ENCODE assay signal across 8 cellular contexts in genomic region chr13:49292742-49293498, GRCh38. TPM values are rescaled to one million over a fixed set of nuclear protein-coding genes. Genes with fewer than 3 reads are reported as not detected.
A peak's percentile ranks its signal among the peaks of the same experiment; 100 is the strongest.
DNase-seq lines count a peak whose midpoint lies in the region; ATAC-seq, FAIRE-seq and TF ChIP-seq lines count a peak whose summit lies in the region.

No MANE protein-coding gene starts in this region.

- H3K27ac Mint-ChIP-seq in effector memory CD8-positive, alpha-beta T cell, result peak overlapping the region in 1 of 2 donors; percentile 56

- intact Hi-C loops in ascending aorta (cut with DNase I) (no loop called here), HepG2 (cut with micrococcal nuclease; ENCODE audit: unreplicated experiment) (no loop called here), PC-3 (cut with micrococcal nuclease) (no loop called here)

- peak; percentile 75 for DNase-seq in Ammon's horn (ENCODE audit: low spot score)
- peak; percentile 23 for DNase-seq in M059J (ENCODE audit: low read depth)
- DNase-seq in ascending aorta (ENCODE audit: low spot score in 2 of 2), result peak; percentile 54 to 91
- DNase-seq in HepG2 (ENCODE audit: low spot score), result no peak
- DNase-seq in effector memory CD8-positive, alpha-beta T cell, result no peak
- DNase-seq in PC-3, result no peak
- no peak for DNase-seq in GOT3 (lab: John Stamatoyannopoulos, UW)

- peaks cover 0 to 2% of the 10 kb centered on the region in 2 donors for H3K4me1 Mint-ChIP-seq in effector memory CD8-positive, alpha-beta T cell (ENCODE audit: low read depth in 2 of 2)

- TF ChIP-seq CTCF in ascending aorta (IDR thresholded peaks at IDR 0.05), result no peak
- TF ChIP-seq CTCF in HepG2 (CRISPR knock-in tag; IDR thresholded peaks at IDR 0.05), result no peak
- no peak for TF ChIP-seq CTCF in PC-3 (conservative IDR thresholded peaks at IDR 0.05; ENCODE audit: low read depth, low read length)

- H3K4me2 ChIP-seq in HepG2 (ENCODE audit: low read depth, low read length) (no peak overlapping the region), PC-3 (ENCODE audit: low read length) (no peak overlapping the region)

- no peak for TF ChIP-seq RAD21 in HepG2 (CRISPR knock-in tag; IDR thresholded peaks at IDR 0.05)

- TF ChIP-seq EP300 in HepG2 (IDR thresholded peaks at IDR 0.05; ENCODE audit: low read depth in 2 of 2, low read length in 2 of 2), result no peak
- no peak for TF ChIP-seq EP300 in HepG2 (CRISPR knock-in tag; IDR thresholded peaks at IDR 0.05; ENCODE audit: borderline replicate concordance)

- CTCF ChIA-PET in HepG2 (lab: Yijun Ruan, JAX; ENCODE audit: low intra/inter-chr PET ratio, low total read pairs) (no interaction called here), PC-3 (lab: Charles Lee) (no interaction called here)

- no peak overlapping the region for H3K4me3 Mint-ChIP-seq in effector memory CD8-positive, alpha-beta T cell

- H3K9me3 Mint-ChIP-seq in effector memory CD8-positive, alpha-beta T cell, result no peaks in the 10 kb centered on the region

- H4K20me1 ChIP-seq in HepG2 (ENCODE audit: insufficient read depth, low read length), result no peaks in the 10 kb centered on the region
- H4K20me1 ChIP-seq in PC-3 (ENCODE audit: low read length), result no peaks in the 10 kb centered on the region

- H3K4me3 ChIP-seq in ascending aorta, result no peak overlapping the region
- H3K4me3 ChIP-seq in HepG2 (replicated peaks in 1 of 3; ENCODE audit: insufficient read depth in 1 of 3, low read depth in 2 of 3, low read length in 3 of 3), result no peak overlapping the region
- no peak overlapping the region for H3K4me3 ChIP-seq in PC-3 (ENCODE audit: low read length)

- H3F3A ChIP-seq in PC-3 (ENCODE audit: low read length, unreplicated experiment), result no peaks in the 10 kb centered on the region

- H3K9me3 ChIP-seq in ascending aorta (no peaks in the 10 kb centered on the region), HepG2 (ENCODE audit: low read length) (no peaks in the 10 kb centered on the region), PC-3 (ENCODE audit: low read length) (no peaks in the 10 kb centered on the region)

- in situ Hi-C loops in HepG2 (cut with HindIII; ENCODE audit: extremely low pct_ligation_motif_present, low pct_unique_long_range_greater_than_20kb), result no loop called here

- H3K36me3 Mint-ChIP-seq in effector memory CD8-positive, alpha-beta T cell (ENCODE audit: insufficient read depth), result peaks cover 5% of the 10 kb centered on the region

- H3K9ac ChIP-seq in HepG2 (ENCODE audit: insufficient read depth, low read depth, low read length), result no peak overlapping the region
- H3K9ac ChIP-seq in PC-3 (ENCODE audit: low read length), result no peak overlapping the region

- 81% methylated on average over 6 of the region's 6 CpGs for WGBS in HepG2 (ENCODE audit: low lambda C conversion rate)

- ATAC-seq in HepG2 (no peak), PC-3 (no peak), GM21360 (IDR thresholded peaks at IDR 0.05; ENCODE audit: unreplicated experiment) (no peak)
- no peak for ATAC-seq in effector memory CD8-positive, alpha-beta T cell (replicated peaks)

- H3K9me2 ChIP-seq in PC-3 (replicated peaks; ENCODE audit: low read length), result no peaks in the 10 kb centered on the region

- no peak for TF ChIP-seq POLR2A in HepG2 (IDR thresholded peaks at IDR 0.05; ENCODE audit: insufficient read depth in 1 of 2, low read depth in 2 of 2, low read length in 2 of 2)

- H3K27me3 Mint-ChIP-seq in effector memory CD8-positive, alpha-beta T cell, result no peaks in the 10 kb centered on the region

- no peaks in the 10 kb centered on the region for H3K4me1 ChIP-seq in ascending aorta
- H3K4me1 ChIP-seq in HepG2 (ENCODE audit: insufficient read depth, low read length), result peaks cover 26% of the 10 kb centered on the region
- H3K4me1 ChIP-seq in PC-3 (ENCODE audit: insufficient read depth, low read length), result no peaks in the 10 kb centered on the region

- H3K36me3 ChIP-seq in ascending aorta (no peaks in the 10 kb centered on the region), HepG2 (replicated peaks in 1 of 2; ENCODE audit: control insufficient read depth in 1 of 2, insufficient read depth in 2 of 2, low read length in 2 of 2) (no peaks in the 10 kb centered on the region), PC-3 (ENCODE audit: low read depth, low read length) (no peaks in the 10 kb centered on the region)

- H3K27me3 ChIP-seq in ascending aorta, result no peaks in the 10 kb centered on the region
- H3K27me3 ChIP-seq in HepG2 (ENCODE audit: control insufficient read depth in 1 of 2, insufficient read depth in 2 of 2, low read length in 2 of 2), result no peaks in the 10 kb centered on the region
- H3K27me3 ChIP-seq in PC-3 (ENCODE audit: low read length), result no peaks in the 10 kb centered on the region

- no peak for FAIRE-seq in HepG2 (lab: Jason Lieb, UNC)

- H3K79me2 ChIP-seq in HepG2 (ENCODE audit: insufficient read depth, low read length) (no peaks in the 10 kb centered on the region), PC-3 (ENCODE audit: low read length) (no peaks in the 10 kb centered on the region)

- H3K27ac ChIP-seq in ascending aorta (peak overlapping the region; percentile 9 to 31), HepG2 (ENCODE audit: extremely low read length, insufficient read depth, low read length) (no peak overlapping the region), PC-3 (ENCODE audit: low read length) (no peak overlapping the region)

- BruUV-seq in HepG2 (replicated peaks; lab: Mats Ljungman, UMichigan) (no TSS peak), PC-3 (replicated peaks; lab: Mats Ljungman, UMichigan) (no TSS peak)

- POLR2A ChIA-PET in HepG2 (lab: Yijun Ruan, JAX) (no interaction called here), PC-3 (lab: Charles Lee; ENCODE audit: unreplicated experiment) (no interaction called here)

- no peak overlapping the region for H2AFZ ChIP-seq in HepG2 (ENCODE audit: low read length)
- no peak overlapping the region for H2AFZ ChIP-seq in PC-3 (ENCODE audit: low read length)

TF ChIP-seq in HepG2, 621 proteins besides CTCF, POLR2A, EP300 and RAD21 (continues in another document):
- no peak for TF ChIP-seq ZMYM2 (CRISPR knock-in tag; IDR thresholded peaks at IDR 0.05)
- no peak for TF ChIP-seq PAXIP1 (CRISPR knock-in tag; conservative IDR thresholded peaks at IDR 0.05)
- peak; percentile 86 for TF ChIP-seq LCORL (IDR thresholded peaks at IDR 0.05)
- TF ChIP-seq LCORL (CRISPR knock-in tag; IDR thresholded peaks at IDR 0.05), result no peak

RNA-seq across cellular contexts. Expression of gene CDADC1, which starts 45.2 kb away (rescaled TPM):
- 5.7 and 6.0 TPM in 2 replicates for total RNA-seq in M059J (2014; rRNA removed; shearing (Covaris generic))
- 0.96 TPM for total RNA-seq in ascending aorta
- total RNA-seq in HepG2 (2016; rRNA removed; fragmentation: Illumina TruSeq; extraction: Trizol), result 9.0 and 10.8 TPM in 2 replicates
- 5.3 and 6.2 TPM in 2 replicates for total RNA-seq in HepG2 (2016; cell fraction: cytosol; rRNA removed; fragmentation: Illumina TruSeq; extraction: Trizol; ENCODE audit: low read depth)
- 8.1 and 8.9 TPM in 2 replicates for total RNA-seq in HepG2 (2016; cell fraction: insoluble cytoplasmic fraction; rRNA removed; fragmentation: Illumina TruSeq; extraction: Trizol)
- 12.5 and 15.3 TPM in 2 replicates for total RNA-seq in HepG2 (2016; cell fraction: membrane; rRNA removed; fragmentation: Illumina TruSeq; extraction: Trizol)
- total RNA-seq in HepG2 (2016; cell fraction: nucleus; rRNA removed; fragmentation: Illumina TruSeq; extraction: Trizol), result 7.2 and 9.0 TPM in 2 replicates
- 2.4 and 2.7 TPM in 2 replicates for polyA plus RNA-seq in HepG2 (2011; rRNA removed)
- polyA plus RNA-seq in HepG2 (2011; cell fraction: cytosol; rRNA removed), result 1.4 and 1.9 TPM in 2 replicates
- polyA plus RNA-seq in HepG2 (2011; cell fraction: nucleus; rRNA removed), result 1.7 and 2.8 TPM in 2 replicates
- 5.4 and 6.3 TPM in 2 replicates for polyA plus RNA-seq in HepG2 (2012)
- 10.5 and 11.5 TPM in 2 replicates for polyA plus RNA-seq in HepG2 (2016; cell fraction: cytosol; fragmentation: Illumina TruSeq; extraction: Trizol; ENCODE audit: low read depth)
- polyA plus RNA-seq in HepG2 (2016; cell fraction: insoluble cytoplasmic fraction; fragmentation: Illumina TruSeq; extraction: Trizol; ENCODE audit: low read depth), result 10.0 and 11.9 TPM in 2 replicates
- polyA plus RNA-seq in HepG2 (2016; cell fraction: membrane; fragmentation: Illumina TruSeq; extraction: Trizol; ENCODE audit: low read depth), result 14.2 and 15.4 TPM in 2 replicates
- polyA plus RNA-seq in HepG2 (2016; cell fraction: nucleus; fragmentation: Illumina TruSeq; extraction: Trizol; ENCODE audit: insufficient read depth, low read depth), result 6.8 and 11.4 TPM in 2 replicates
- polyA minus RNA-seq in HepG2 (2011; rRNA and poly(A)+ RNA removed; ENCODE audit: low replicate concordance), result 3.2 and 6.0 TPM in 2 replicates
- polyA minus RNA-seq in HepG2 (2011; cell fraction: cytosol; rRNA and poly(A)+ RNA removed), result 0.97 and 1.7 TPM in 2 replicates
- 7.8 and 8.4 TPM in 2 replicates for polyA minus RNA-seq in HepG2 (2011; cell fraction: nucleus; rRNA and poly(A)+ RNA removed)
- 3.7 and 17.6 TPM in 2 replicates for total RNA-seq in PC-3 (2014; rRNA removed)

Comparison
In these comparisons a context has a peak if more than half of its experiments do, and no peak if none do; other contexts are left out.
1. DNase-seq: peak in Ammon's horn (single experiment), M059J (single experiment) and ascending aorta (2 of 2); none in HepG2 (single experiment), effector memory CD8-positive, alpha-beta T cell (0 of 3), PC-3 (single experiment) and GOT3 (single experiment).
2. H3K27ac ChIP-seq: peak in ascending aorta (2 of 2); none in HepG2 (single experiment) and PC-3 (single experiment).